Comparison of ENCODE assay signal across 26 cellular contexts in genomic region chr21:45064618-45065399, GRCh38. TPM values are rescaled to one million over a fixed set of nuclear protein-coding genes. Genes with fewer than 3 reads are reported as not detected.
DNase-seq lines count a peak whose midpoint lies in the region; ATAC-seq and TF ChIP-seq lines count a peak whose summit lies in the region.
"Had no signal": no experiment of that assay in that cellular context is flagged by ENCODE, and none has a peak within 500 bp of the region (broad histone marks: within the 10 kb centered on the region; RNA-seq: fewer than 3 reads in every experiment).

No MANE protein-coding gene starts in this region.

- H3K4me3 ChIP-seq in endodermal cell (ENCODE audit: low read length) = no peak overlapping the region
- no peak overlapping the region for H3K4me3 ChIP-seq in naive thymus-derived CD4-positive, alpha-beta T cell (ENCODE audit: low read length)
- H3K4me3 ChIP-seq: smooth muscle cell, transverse colon had no signal

- 94 to 95% methylated on average over 19 of the region's 19 CpGs for WGBS in endodermal cell (ENCODE audit: insufficient coverage in 1 of 2, insufficient read length in 1 of 2), 2 experiments

- no peaks in the 10 kb centered on the region for H3K27me3 ChIP-seq in endodermal cell (ENCODE audit: control insufficient read depth, insufficient read depth, low read length, poor library complexity, severe bottlenecking)
- H3K27me3 ChIP-seq in naive thymus-derived CD4-positive, alpha-beta T cell (ENCODE audit: control insufficient read depth in 2 of 2, insufficient read depth in 2 of 2, low read length in 2 of 2) = no peaks in the 10 kb centered on the region

- H3K9me3 ChIP-seq in endodermal cell (ENCODE audit: control insufficient read depth, low read length) = no peaks in the 10 kb centered on the region
- H3K9me3 ChIP-seq in naive thymus-derived CD4-positive, alpha-beta T cell (ENCODE audit: control insufficient read depth in 2 of 3, low read length in 3 of 3) = no peaks in the 10 kb centered on the region
- H3K9me3 ChIP-seq: transverse colon had no signal

- H3K27me3 Mint-ChIP-seq in endodermal cell (ENCODE audit: insufficient read depth) (no peaks in the 10 kb centered on the region), osteocyte (ENCODE audit: unreplicated experiment) (no peaks in the 10 kb centered on the region)
- H3K27me3 Mint-ChIP-seq in naive thymus-derived CD4-positive, alpha-beta T cell = peaks cover 0 to 27% (median 0%) of the 10 kb centered on the region in 5 donors
- H3K27me3 Mint-ChIP-seq: activated CD4-positive, alpha-beta T cell treated with anti-CD3 and anti-CD28 coated beads for 36 hours; activated naive CD8-positive, alpha-beta T cell treated with anti-CD3 and anti-CD28 coated beads, Interleukin-2, amount 50 U/mL, for 24 hours had no signal

- CTCF ChIA-PET in naive thymus-derived CD4-positive, alpha-beta T cell (lab: Charles Lee) = no interaction called here

- H3K4me1 Mint-ChIP-seq in endodermal cell (peaks cover 3% of the 10 kb centered on the region), osteocyte (ENCODE audit: unreplicated experiment) (peaks cover 18% of the 10 kb centered on the region)
- H3K4me1 Mint-ChIP-seq in naive thymus-derived CD4-positive, alpha-beta T cell = no peaks in the 10 kb centered on the region
- H3K4me1 Mint-ChIP-seq: activated CD4-positive, alpha-beta T cell treated with anti-CD3 and anti-CD28 coated beads for 36 hours; activated naive CD8-positive, alpha-beta T cell treated with anti-CD3 and anti-CD28 coated beads, Interleukin-2, amount 50 U/mL, for 24 hours; natural killer cell had no signal

- ATAC-seq in HG03521 (IDR thresholded peaks at IDR 0.05; ENCODE audit: unreplicated experiment) = no peak
- no peak for ATAC-seq in naive thymus-derived CD4-positive, alpha-beta T cell
- ATAC-seq: activated CD4-positive, alpha-beta T cell treated with anti-CD3 and anti-CD28 coated beads for 36 hours; activated naive CD8-positive, alpha-beta T cell treated with anti-CD3 and anti-CD28 coated beads, Interleukin-2, amount 50 U/mL, for 24 hours; esophagus mucosa; foreskin keratinocyte; natural killer cell; PC-3 had no signal

- H3K9ac ChIP-seq in endodermal cell (ENCODE audit: extremely low read depth, low read length, poor library complexity, severe bottlenecking) = no peak overlapping the region

- TF ChIP-seq CTCF in endodermal cell (conservative IDR thresholded peaks at IDR 0.05) (no peak), osteocyte (IDR thresholded peaks at IDR 0.05) (no peak)

- peak; percentile 57 for DNase-seq in EL
- peak; percentile 28 for DNase-seq in OCI-M1 (lab: John Stamatoyannopoulos, UW)
- peak; percentile 68 for DNase-seq in endodermal cell
- no peak for DNase-seq in osteocyte (ENCODE audit: extremely low spot score, unreplicated experiment)
- no peak for DNase-seq in AG08395 (ENCODE audit: low spot score)
- DNase-seq in cerebellar cortex (ENCODE audit: low spot score) = no peak
- DNase-seq in naive thymus-derived CD4-positive, alpha-beta T cell = no peak
- DNase-seq: activated CD4-positive, alpha-beta T cell treated with anti-CD3 and anti-CD28 coated beads for 36 hours; activated CD8-positive, alpha-beta memory T cell treated with anti-CD3 and anti-CD28 coated beads for 24 hours; activated naive CD8-positive, alpha-beta T cell treated with anti-CD3 and anti-CD28 coated beads, Interleukin-2, amount 50 U/mL, for 24 hours; C1 segment of cervical spinal cord; DMS79 treated with DMSO at 0.1 percent for 48 hours; effector memory CD4-positive, alpha-beta T cell; foreskin keratinocyte; Karpas-422; midbrain; natural killer cell; NCI-H146; NCI-H510A treated with DMSO at 0.1 percent for 48 hours; PC-3; stimulated activated CD4-positive, alpha-beta T cell treated with anti-CD3 and anti-CD28 coated beads, Interleukin-1b, Interleukin-23, amount 100 ng/mL, for 48 hours; T-helper 2 cell; transverse colon had no signal

- no peaks in the 10 kb centered on the region for H3K4me1 ChIP-seq in endodermal cell (ENCODE audit: control insufficient read depth, insufficient read depth, low read length)
- no peaks in the 10 kb centered on the region for H3K4me1 ChIP-seq in naive thymus-derived CD4-positive, alpha-beta T cell (ENCODE audit: control insufficient read depth in 2 of 2, insufficient read depth in 2 of 2, low read length in 2 of 2)
- H3K4me1 ChIP-seq: foreskin keratinocyte, transverse colon had no signal

- H3K9me3 Mint-ChIP-seq in endodermal cell (no peaks in the 10 kb centered on the region), osteocyte (ENCODE audit: unreplicated experiment) (no peaks in the 10 kb centered on the region)
- H3K9me3 Mint-ChIP-seq in naive thymus-derived CD4-positive, alpha-beta T cell = no peaks in the 10 kb centered on the region
- H3K9me3 Mint-ChIP-seq: activated naive CD8-positive, alpha-beta T cell treated with anti-CD3 and anti-CD28 coated beads, Interleukin-2, amount 50 U/mL, for 24 hours; natural killer cell had no signal

- H3K4me3 Mint-ChIP-seq in endodermal cell = no peak overlapping the region
- no peak overlapping the region for H3K4me3 Mint-ChIP-seq in osteocyte (ENCODE audit: unreplicated experiment)
- H3K4me3 Mint-ChIP-seq in naive thymus-derived CD4-positive, alpha-beta T cell = no peak overlapping the region
- H3K4me3 Mint-ChIP-seq: activated CD4-positive, alpha-beta T cell treated with anti-CD3 and anti-CD28 coated beads for 36 hours; activated naive CD8-positive, alpha-beta T cell treated with anti-CD3 and anti-CD28 coated beads, Interleukin-2, amount 50 U/mL, for 24 hours; natural killer cell had no signal

- no peaks in the 10 kb centered on the region for H3K36me3 ChIP-seq in endodermal cell (ENCODE audit: control insufficient read depth, insufficient read depth, low read length)
- H3K36me3 ChIP-seq in naive thymus-derived CD4-positive, alpha-beta T cell (ENCODE audit: control insufficient read depth in 2 of 3, insufficient read depth in 3 of 3, low read length in 3 of 3) = no peaks in the 10 kb centered on the region
- H3K36me3 ChIP-seq: transverse colon had no signal

- H3K27ac ChIP-seq in endodermal cell (ENCODE audit: low read depth, low read length) = no peak overlapping the region
- H3K27ac ChIP-seq in naive thymus-derived CD4-positive, alpha-beta T cell (ENCODE audit: low read depth, low read length) = no peak overlapping the region
- H3K27ac ChIP-seq: foreskin keratinocyte, transverse colon had no signal

- intact Hi-C loops in naive thymus-derived CD4-positive, alpha-beta T cell (cut with micrococcal nuclease) = loop anchor here in 1 of 2 donors (5.0 kb wide), 1 partner anchor 243 kb away; no protein-coding TSS in a partner anchor

- POLR2A ChIA-PET in naive thymus-derived CD4-positive, alpha-beta T cell (lab: Charles Lee) = no interaction called here

- H3K36me3 Mint-ChIP-seq in endodermal cell (ENCODE audit: low read depth) = no peaks in the 10 kb centered on the region
- no peaks in the 10 kb centered on the region for H3K36me3 Mint-ChIP-seq in osteocyte (ENCODE audit: unreplicated experiment)
- no peaks in the 10 kb centered on the region for H3K36me3 Mint-ChIP-seq in naive thymus-derived CD4-positive, alpha-beta T cell
- H3K36me3 Mint-ChIP-seq: natural killer cell had no signal

- H3K27ac Mint-ChIP-seq in endodermal cell (peak overlapping the region; percentile 33), osteocyte (ENCODE audit: unreplicated experiment) (peak overlapping the region; percentile 68)
- no peak overlapping the region for H3K27ac Mint-ChIP-seq in naive thymus-derived CD4-positive, alpha-beta T cell
- H3K27ac Mint-ChIP-seq: activated CD4-positive, alpha-beta T cell treated with anti-CD3 and anti-CD28 coated beads for 36 hours; activated naive CD8-positive, alpha-beta T cell treated with anti-CD3 and anti-CD28 coated beads, Interleukin-2, amount 50 U/mL, for 24 hours; natural killer cell had no signal

RNA-seq across cellular contexts. Expression of gene ADARB1, which starts 9.6 kb away (rescaled TPM):
- total RNA-seq in endodermal cell = 10 to 100 TPM; 11.5 to 20.1 TPM
- 8.1 TPM for polyA plus RNA-seq in endodermal cell (2013, experiment 1 of 2)
- polyA plus RNA-seq in endodermal cell (2013, experiment 2 of 2) = 9.4 TPM
- 126 and 130 TPM in 2 replicates for total RNA-seq in osteocyte
- total RNA-seq in naive thymus-derived CD4-positive, alpha-beta T cell = 10 to 100 TPM; 35.7 to 52.2 (median 38.9) TPM
- 10 to 100 TPM in 1 of 2 donors, 1 to 10 TPM in 1; 6.2 to 11.7 TPM for polyA plus RNA-seq in naive thymus-derived CD4-positive, alpha-beta T cell

Comparison
In these comparisons a context has a peak if more than half of its experiments do, and no peak if none do; other contexts are left out.
1. DNase-seq: peak in EL (single experiment), OCI-M1 (single experiment) and endodermal cell (single experiment); none in osteocyte (single experiment), AG08395 (single experiment), cerebellar cortex (single experiment) and naive thymus-derived CD4-positive, alpha-beta T cell (0 of 9).
2. H3K27ac Mint-ChIP-seq: peak in endodermal cell (single experiment) and osteocyte (single experiment); none in naive thymus-derived CD4-positive, alpha-beta T cell (0 of 9).